In the genomic region with DNA sequence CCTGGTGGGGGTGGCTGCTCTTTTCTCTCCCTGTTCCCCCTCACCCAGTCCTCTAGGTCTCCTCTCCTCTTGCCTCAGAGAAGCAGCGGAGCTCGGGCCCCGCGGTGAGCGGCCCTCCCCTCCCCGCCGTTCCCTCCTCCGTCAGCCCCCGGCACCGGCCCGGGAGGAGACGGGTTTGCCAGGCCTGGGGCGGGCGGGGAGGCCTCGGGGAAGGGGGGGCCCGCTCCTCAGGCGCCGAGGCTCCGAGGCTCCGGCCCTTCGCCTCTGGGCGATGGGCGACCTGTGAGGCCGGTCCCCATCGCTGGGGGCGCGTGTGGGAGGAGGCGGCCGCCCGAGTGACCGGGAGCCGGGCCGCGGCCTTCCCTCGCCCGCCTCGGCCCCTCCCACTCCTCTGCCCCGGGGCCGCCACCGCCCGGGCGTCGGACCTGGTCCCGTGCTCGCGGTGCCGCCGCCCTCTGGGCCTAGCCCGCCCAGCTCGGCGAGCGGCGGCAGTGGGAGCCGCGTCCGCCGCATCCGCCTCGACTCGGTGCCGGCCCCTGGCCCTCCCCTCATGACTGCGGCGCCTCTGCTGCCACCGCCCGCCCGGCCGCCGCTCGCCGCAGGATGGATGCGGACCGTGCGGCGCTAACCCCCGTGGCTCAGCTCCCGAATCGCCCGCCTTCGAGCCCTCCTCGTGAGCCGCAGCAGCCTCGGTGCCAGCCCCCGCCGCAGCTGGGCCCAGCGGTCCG, we compare ENCODE assay signal across 8 cellular contexts. TPM values are rescaled to one million over a fixed set of nuclear protein-coding genes. Genes with fewer than 3 reads are reported as not detected.
DNase-seq lines count a peak whose midpoint lies in the region; ATAC-seq and TF ChIP-seq lines count a peak whose summit lies in the region.

No MANE protein-coding gene starts in this region.

- H3K9me3 ChIP-seq in osteoblast (ENCODE audit: low read depth, low read length) = no peaks in the 10 kb centered on the region

- DNase-seq in SKM-1 treated with dmso at 0.1 percent for 144 hours (lab: John Stamatoyannopoulos, UW; ENCODE audit: unreplicated experiment) (peak; percentile 41), SKM-1 (lab: John Stamatoyannopoulos, UW; ENCODE audit: unreplicated experiment) (no peak), NCI-H226 (peak; percentile 41), glomerular visceral epithelial cell (ENCODE audit: extremely low spot score) (peak; percentile 46), osteoblast (ENCODE audit: insufficient read length, low spot score, missing footprints) (peak; percentile 85), pons (ENCODE audit: low spot score) (no peak)
- peak in 3 of 4 experiments; percentile 10 to 38 (median 29) for DNase-seq in activated naive CD4-positive, alpha-beta T cell (lab: John Stamatoyannopoulos, UW)

- H3K36me3 ChIP-seq in osteoblast (ENCODE audit: insufficient read depth, low read length) = no peaks in the 10 kb centered on the region

- H3K4me2 ChIP-seq in osteoblast (ENCODE audit: insufficient read depth, low read length) = peak overlapping the region; percentile 96

- H3K4me1 ChIP-seq in osteoblast (ENCODE audit: insufficient read depth, low read length) = peaks cover 20% of the 10 kb centered on the region

- no peaks in the 10 kb centered on the region for H3K27me3 ChIP-seq in osteoblast (ENCODE audit: insufficient read depth, low read length)

- peak overlapping the region; percentile 76 for H3K4me3 ChIP-seq in osteoblast (ENCODE audit: insufficient read depth, low read length)

- peak overlapping the region; percentile 64 for H3K27ac ChIP-seq in osteoblast (ENCODE audit: low read depth, low read length)

- no peak for TF ChIP-seq CTCF in osteoblast (IDR thresholded peaks at IDR 0.05; ENCODE audit: extremely low read depth, low read depth, low read length)

- H3K79me2 ChIP-seq in osteoblast (ENCODE audit: insufficient read depth, low read length) = peaks cover 51% of the 10 kb centered on the region

- H2AFZ ChIP-seq in osteoblast (ENCODE audit: low read length) = peak overlapping the region; percentile 73

- H4K20me1 ChIP-seq in osteoblast (ENCODE audit: insufficient read depth, low read length) = peaks cover 44% of the 10 kb centered on the region

- peak; percentile 22 for ATAC-seq in HG02610 (IDR thresholded peaks at IDR 0.05; ENCODE audit: unreplicated experiment)

RNA-seq across cellular contexts. Expression of a gene that starts 0.5 kb away (rescaled TPM):
- 110 and 127 TPM in 2 replicates for total RNA-seq in osteoblast

Comparison
In these comparisons a context has a peak if more than half of its experiments do, and no peak if none do; other contexts are left out.
1. DNase-seq: peak in SKM-1 treated with dmso at 0.1 percent for 144 hours (single experiment), NCI-H226 (single experiment), activated naive CD4-positive, alpha-beta T cell (3 of 4), glomerular visceral epithelial cell (single experiment) and osteoblast (single experiment); none in SKM-1 (single experiment) and pons (single experiment).